ENCODE assay signal across 10 cellular contexts in genomic region chr20:12911372-12911771, GRCh38.
"Had no signal": no experiment of that assay in that cellular context is flagged by ENCODE, and none has a peak within 500 bp of the region (broad histone marks: within the 10 kb centered on the region; RNA-seq: fewer than 3 reads in every experiment).

No MANE protein-coding gene starts in this region.

- H3K9me3 Mint-ChIP-seq: GM23338, H9 had no signal

- DNase-seq: H9, HCEC 1CT, HFFc6, IMR-90, KG1 had no signal

- H3K27ac ChIP-seq: HL-60 had no signal

- H3K4me3 Mint-ChIP-seq: GM23338, H9, HFFc6 had no signal

- FAIRE-seq: H1, H54, K562 had no signal

- H3K4me3 ChIP-seq: GM23338, K562 had no signal

- H3K27ac Mint-ChIP-seq: GM23338, H9, HFFc6 had no signal

- ATAC-seq: GM23338, K562 had no signal

- H3K4me2 ChIP-seq: GM23338 had no signal
